ENCODE assay signal across 1 cellular context in genomic region chr10:13712799-13713581, GRCh38.
A peak's percentile ranks its signal among the peaks of the same experiment; 100 is the strongest.
TF ChIP-seq lines count a peak whose summit lies in the region.

No MANE protein-coding gene starts in this region.

TF ChIP-seq in HEK293, 187 proteins besides CTCF, POLR2A, EP300 and RAD21 (continued from another document):
- TF ChIP-seq, protein P1, sequence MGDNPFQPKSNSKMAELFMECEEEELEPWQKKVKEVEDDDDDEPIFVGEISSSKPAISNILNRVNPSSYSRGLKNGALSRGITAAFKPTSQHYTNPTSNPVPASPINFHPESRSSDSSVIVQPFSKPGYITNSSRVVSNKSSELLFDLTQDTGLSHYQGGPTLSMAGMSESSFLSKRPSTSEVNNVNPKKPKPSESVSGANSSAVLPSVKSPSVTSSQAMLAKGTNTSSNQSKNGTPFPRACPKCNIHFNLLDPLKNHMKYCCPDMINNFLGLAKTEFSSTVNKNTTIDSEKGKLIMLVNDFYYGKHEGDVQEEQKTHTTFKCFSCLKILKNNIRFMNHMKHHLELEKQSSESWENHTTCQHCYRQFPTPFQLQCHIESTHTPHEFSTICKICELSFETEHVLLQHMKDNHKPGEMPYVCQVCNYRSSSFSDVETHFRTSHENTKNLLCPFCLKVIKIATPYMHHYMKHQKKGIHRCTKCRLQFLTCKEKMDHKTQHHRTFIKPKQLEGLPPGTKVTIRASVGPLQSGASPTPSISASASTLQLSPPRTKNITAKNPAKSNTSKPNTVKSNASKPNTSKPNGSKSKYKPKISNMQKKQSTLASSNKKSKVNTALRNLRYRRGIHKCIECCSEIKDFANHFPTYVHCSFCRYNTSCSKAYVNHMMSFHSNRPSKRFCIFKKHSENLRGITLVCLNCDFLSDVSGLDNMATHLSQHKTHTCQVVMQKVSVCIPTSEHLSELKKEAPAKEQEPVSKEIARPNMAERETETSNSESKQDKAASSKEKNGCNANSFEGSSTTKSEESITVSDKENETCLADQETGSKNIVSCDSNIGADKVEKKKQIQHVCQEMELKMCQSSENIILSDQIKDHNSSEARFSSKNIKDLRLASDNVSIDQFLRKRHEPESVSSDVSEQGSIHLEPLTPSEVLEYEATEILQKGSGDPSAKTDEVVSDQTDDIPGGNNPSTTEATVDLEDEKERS (tag by site-specific recombination; IDR thresholded peaks at IDR 0.05): no peak
- TF ChIP-seq TCF7L2 (IDR thresholded peaks at IDR 0.05; ENCODE audit: borderline replicate concordance, low read depth, low read length) (no peak), ZFP69B (tag by site-specific recombination; IDR thresholded peaks at IDR 0.05) (0 out of 2 replicates have a peak, but pooled peaks have one; percentile 18), PRDM1 (tag by site-specific recombination; IDR thresholded peaks at IDR 0.05) (no peak), ZNF629 (tag by site-specific recombination; IDR thresholded peaks at IDR 0.05) (peak; percentile 33; the same call in 1 of the 2 replicates), SCRT1 (tag by site-specific recombination; IDR thresholded peaks at IDR 0.05; ENCODE audit: borderline replicate concordance) (no peak), OSR2 (tag by site-specific recombination; IDR thresholded peaks at IDR 0.05) (no peak), HOXD13 (CRISPR knock-in tag; IDR thresholded peaks at IDR 0.05; ENCODE audit: borderline replicate concordance) (no peak), ZNF37A (tag by site-specific recombination; IDR thresholded peaks at IDR 0.05) (no peak), ZNF692 (tag by site-specific recombination; IDR thresholded peaks at IDR 0.05) (peak; percentile 52)
- TF ChIP-seq, protein P2, sequence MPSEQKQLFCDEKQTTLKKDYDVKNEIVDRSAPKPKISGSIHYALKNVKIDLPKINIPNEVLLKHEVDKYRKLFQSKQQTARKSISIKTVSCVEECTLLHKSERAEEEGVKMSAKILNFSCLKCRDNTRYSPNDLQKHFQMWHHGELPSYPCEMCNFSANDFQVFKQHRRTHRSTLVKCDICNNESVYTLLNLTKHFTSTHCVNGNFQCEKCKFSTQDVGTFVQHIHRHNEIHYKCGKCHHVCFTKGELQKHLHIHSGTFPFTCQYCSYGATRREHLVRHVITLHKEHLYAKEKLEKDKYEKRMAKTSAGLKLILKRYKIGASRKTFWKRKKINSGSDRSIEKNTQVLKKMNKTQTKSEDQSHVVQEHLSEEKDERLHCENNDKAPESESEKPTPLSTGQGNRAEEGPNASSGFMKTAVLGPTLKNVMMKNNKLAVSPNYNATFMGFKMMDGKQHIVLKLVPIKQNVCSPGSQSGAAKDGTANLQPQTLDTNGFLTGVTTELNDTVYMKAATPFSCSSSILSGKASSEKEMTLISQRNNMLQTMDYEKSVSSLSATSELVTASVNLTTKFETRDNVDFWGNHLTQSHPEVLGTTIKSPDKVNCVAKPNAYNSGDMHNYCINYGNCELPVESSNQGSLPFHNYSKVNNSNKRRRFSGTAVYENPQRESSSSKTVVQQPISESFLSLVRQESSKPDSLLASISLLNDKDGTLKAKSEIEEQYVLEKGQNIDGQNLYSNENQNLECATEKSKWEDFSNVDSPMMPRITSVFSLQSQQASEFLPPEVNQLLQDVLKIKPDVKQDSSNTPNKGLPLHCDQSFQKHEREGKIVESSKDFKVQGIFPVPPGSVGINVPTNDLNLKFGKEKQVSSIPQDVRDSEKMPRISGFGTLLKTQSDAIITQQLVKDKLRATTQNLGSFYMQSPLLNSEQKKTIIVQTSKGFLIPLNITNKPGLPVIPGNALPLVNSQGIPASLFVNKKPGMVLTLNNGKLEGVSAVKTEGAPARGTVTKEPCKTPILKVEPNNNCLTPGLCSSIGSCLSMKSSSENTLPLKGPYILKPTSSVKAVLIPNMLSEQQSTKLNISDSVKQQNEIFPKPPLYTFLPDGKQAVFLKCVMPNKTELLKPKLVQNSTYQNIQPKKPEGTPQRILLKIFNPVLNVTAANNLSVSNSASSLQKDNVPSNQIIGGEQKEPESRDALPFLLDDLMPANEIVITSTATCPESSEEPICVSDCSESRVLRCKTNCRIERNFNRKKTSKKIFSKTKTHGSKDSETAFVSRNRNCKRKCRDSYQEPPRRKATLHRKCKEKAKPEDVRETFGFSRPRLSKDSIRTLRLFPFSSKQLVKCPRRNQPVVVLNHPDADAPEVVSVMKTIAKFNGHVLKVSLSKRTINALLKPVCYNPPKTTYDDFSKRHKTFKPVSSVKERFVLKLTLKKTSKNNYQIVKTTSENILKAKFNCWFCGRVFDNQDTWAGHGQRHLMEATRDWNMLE (tag by site-specific recombination; conservative IDR thresholded peaks at IDR 0.05; ENCODE audit: low read depth): 0 out of 2 replicates have a peak, but pooled peaks have one; percentile 33
